12 cellular contexts compared by ENCODE assay signal in the genomic region with DNA sequence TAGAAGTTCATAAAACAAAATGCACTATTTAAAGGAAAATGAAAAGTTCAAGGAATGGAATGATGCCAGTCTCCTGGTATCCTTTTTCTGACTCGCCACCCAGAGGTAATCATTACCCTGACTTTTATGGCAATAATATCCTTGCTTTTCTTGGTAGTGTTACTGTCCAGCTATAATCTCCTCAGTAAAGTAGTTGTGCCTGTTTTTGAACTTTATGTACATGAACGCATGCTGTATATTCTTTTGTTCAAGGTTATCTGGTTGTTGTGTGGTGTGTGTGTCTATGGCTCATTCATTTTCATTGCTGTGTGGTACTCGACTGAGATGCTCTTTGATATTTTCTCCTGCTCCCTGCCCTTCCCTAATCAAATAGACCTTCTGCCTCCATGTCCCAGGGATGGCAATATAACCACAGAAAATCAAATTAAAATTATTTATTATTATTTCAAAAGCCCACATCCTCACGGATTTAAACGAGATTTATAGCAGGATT. TPM values are rescaled to one million over a fixed set of nuclear protein-coding genes. Genes with fewer than 3 reads are reported as not detected.
DNase-seq lines count a peak whose midpoint lies in the region; ATAC-seq and TF ChIP-seq lines count a peak whose summit lies in the region.
"Had no signal": no experiment of that assay in that cellular context is flagged by ENCODE, and none has a peak within 500 bp of the region (broad histone marks: within the 10 kb centered on the region; RNA-seq: fewer than 3 reads in every experiment).

No MANE protein-coding gene starts in this region.

- peak overlapping the region; percentile 66; the same call in 1 of the 2 replicates for H3K4me3 ChIP-seq in Jurkat, Clone E6-1 (ENCODE audit: low read length)
- H3K4me3 ChIP-seq in coronary artery: no peak overlapping the region
- no peak overlapping the region for H3K4me3 ChIP-seq in upper lobe of right lung
- H3K4me3 ChIP-seq: prostate gland had no signal

- no peaks in the 10 kb centered on the region for H3K9me3 ChIP-seq in CD4-positive, alpha-beta T cell (ENCODE audit: control insufficient read depth, low read length)
- no peaks in the 10 kb centered on the region for H3K9me3 ChIP-seq in upper lobe of right lung
- H3K9me3 ChIP-seq: prostate gland, testis had no signal

- H3K4me1 ChIP-seq in upper lobe of right lung: peaks cover 12% of the 10 kb centered on the region
- H3K4me1 ChIP-seq: prostate gland, testis had no signal

- H3K36me3 Mint-ChIP-seq in CD4-positive, alpha-beta T cell (ENCODE audit: low read depth): no peaks in the 10 kb centered on the region
- no peaks in the 10 kb centered on the region for H3K36me3 Mint-ChIP-seq in dendritic cell treated with granulocyte-macrophage colony-stimulating factor and Interleukin-4, amounts not matched to agents 40 ng/mL and 50 ng/mL, for 4 days (ENCODE audit: low read depth)
- no peaks in the 10 kb centered on the region for H3K36me3 Mint-ChIP-seq in nephron progenitor cell (ENCODE audit: low read depth)

- no peaks in the 10 kb centered on the region for H3K4me1 Mint-ChIP-seq in CD4-positive, alpha-beta T cell (ENCODE audit: low read depth)
- peaks cover 27% of the 10 kb centered on the region for H3K4me1 Mint-ChIP-seq in dendritic cell treated with granulocyte-macrophage colony-stimulating factor and Interleukin-4, amounts not matched to agents 40 ng/mL and 50 ng/mL, for 4 days (ENCODE audit: low read depth)
- peaks cover 13% of the 10 kb centered on the region for H3K4me1 Mint-ChIP-seq in nephron progenitor cell

- peak overlapping the region; percentile 21 for H3K4me3 Mint-ChIP-seq in CD4-positive, alpha-beta T cell
- H3K4me3 Mint-ChIP-seq in dendritic cell treated with granulocyte-macrophage colony-stimulating factor and Interleukin-4, amounts not matched to agents 40 ng/mL and 50 ng/mL, for 4 days: no peak overlapping the region
- no peak overlapping the region for H3K4me3 Mint-ChIP-seq in nephron progenitor cell

- CTCF ChIA-PET in CD4-positive, alpha-beta T cell (lab: Charles Lee): interaction anchor here (1.1 to 2.3 kb wide), 6 partner anchors 9 to 463 kb away, joined by 3 to 14 read pairs (median 6); no protein-coding TSS in a partner anchor

- no peaks in the 10 kb centered on the region for H3K9me3 Mint-ChIP-seq in CD4-positive, alpha-beta T cell
- H3K9me3 Mint-ChIP-seq in dendritic cell treated with granulocyte-macrophage colony-stimulating factor and Interleukin-4, amounts not matched to agents 40 ng/mL and 50 ng/mL, for 4 days: no peaks in the 10 kb centered on the region
- H3K9me3 Mint-ChIP-seq in nephron progenitor cell: peaks cover 3% of the 10 kb centered on the region
- H3K9me3 Mint-ChIP-seq: activated naive CD8-positive, alpha-beta T cell treated with anti-CD3 and anti-CD28 coated beads, Interleukin-2, amount 50 U/mL, for 24 hours had no signal

- DNase-seq in CD4-positive, alpha-beta T cell: no peak
- no peak for DNase-seq in Jurkat, Clone E6-1 (ENCODE audit: low read depth, low spot score)
- DNase-seq in nephron progenitor cell (no peak), coronary artery (ENCODE audit: low spot score) (no peak), upper lobe of right lung (no peak)
- DNase-seq in stimulated activated CD4-positive, alpha-beta T cell treated with anti-CD3 and anti-CD28 coated beads, Interleukin-2, amount 100 ng/mL, for 24 hours: no peak
- DNase-seq: NCI-H1092 had no signal

- H3K27ac ChIP-seq in CD4-positive, alpha-beta T cell (ENCODE audit: low read depth, low read length): no peak overlapping the region
- H3K27ac ChIP-seq in coronary artery (no peak overlapping the region), upper lobe of right lung (no peak overlapping the region)
- H3K27ac ChIP-seq: epithelial cell of prostate, prostate gland, testis had no signal

- no peaks in the 10 kb centered on the region for H3K36me3 ChIP-seq in upper lobe of right lung
- H3K36me3 ChIP-seq: prostate gland had no signal

- H3K27me3 Mint-ChIP-seq in CD4-positive, alpha-beta T cell: no peaks in the 10 kb centered on the region
- H3K27me3 Mint-ChIP-seq in dendritic cell treated with granulocyte-macrophage colony-stimulating factor and Interleukin-4, amounts not matched to agents 40 ng/mL and 50 ng/mL, for 4 days: peaks cover 1% of the 10 kb centered on the region
- H3K27me3 Mint-ChIP-seq in nephron progenitor cell (ENCODE audit: low read depth, poor library complexity): peaks cover 7% of the 10 kb centered on the region

- ATAC-seq in CD4-positive, alpha-beta T cell (ENCODE audit: poor library complexity): no peak
- ATAC-seq in upper lobe of right lung: no peak

- no peaks in the 10 kb centered on the region for H3K27me3 ChIP-seq in CD4-positive, alpha-beta T cell (ENCODE audit: control insufficient read depth, insufficient read depth, low read length)
- H3K27me3 ChIP-seq in upper lobe of right lung: no peaks in the 10 kb centered on the region
- H3K27me3 ChIP-seq: testis had no signal

- intact Hi-C loops in CD4-positive, alpha-beta T cell (cut with DNase I, micrococcal nuclease): loop anchor here in 1 of 2 experiments (2.0 to 5.0 kb wide), 2 partner anchors 58 to 459 kb away; a partner anchor contains a TSS
- intact Hi-C loops in dendritic cell treated with granulocyte-macrophage colony-stimulating factor and Interleukin-4, amounts not matched to agents 40 ng/mL and 50 ng/mL, for 4 days (cut with micrococcal nuclease): loop anchor here (5.0 kb wide), 1 partner anchor 459 kb away; no protein-coding TSS in a partner anchor
- intact Hi-C loops in upper lobe of right lung (cut with DNase I): no loop called here

- no peak for TF ChIP-seq CTCF in CD4-positive, alpha-beta T cell (IDR thresholded peaks at IDR 0.05)
- TF ChIP-seq CTCF in nephron progenitor cell (IDR thresholded peaks at IDR 0.05): no peak
- no peak for TF ChIP-seq CTCF in coronary artery (IDR thresholded peaks at IDR 0.05)
- no peak for TF ChIP-seq CTCF in upper lobe of right lung (IDR thresholded peaks at IDR 0.05)

- H3K27ac Mint-ChIP-seq in CD4-positive, alpha-beta T cell: peak overlapping the region; percentile 60
- peak overlapping the region; percentile 73 for H3K27ac Mint-ChIP-seq in dendritic cell treated with granulocyte-macrophage colony-stimulating factor and Interleukin-4, amounts not matched to agents 40 ng/mL and 50 ng/mL, for 4 days
- peak overlapping the region; percentile 11 for H3K27ac Mint-ChIP-seq in nephron progenitor cell
- H3K27ac Mint-ChIP-seq: activated naive CD8-positive, alpha-beta T cell treated with anti-CD3 and anti-CD28 coated beads, Interleukin-2, amount 50 U/mL, for 24 hours had no signal

- POLR2A ChIA-PET in CD4-positive, alpha-beta T cell (lab: Charles Lee): interaction anchor here (1.2 to 2.8 kb wide), 6 partner anchors 11 to 499 kb away, joined by 3 to 37 read pairs (median 12); a partner anchor contains a TSS

RNA-seq across cellular contexts. Expression of a gene that starts 29.2 kb away (rescaled TPM):
- total RNA-seq in CD4-positive, alpha-beta T cell: 1 to 10 TPM; 3.0 to 3.6 TPM
- polyA plus RNA-seq in Jurkat, Clone E6-1 (2012; ENCODE audit: insufficient read depth, insufficient read length): not detected
- total RNA-seq in upper lobe of right lung: 357 TPM

RNA-seq across cellular contexts. Expression of a gene that starts 58.0 kb away (rescaled TPM):
- 1 to 10 TPM; 6.9 to 7.0 TPM for total RNA-seq in CD4-positive, alpha-beta T cell
- 6.7 TPM for polyA plus RNA-seq in Jurkat, Clone E6-1 (2012; ENCODE audit: insufficient read depth, insufficient read length)
- total RNA-seq in upper lobe of right lung: 79.7 TPM

Comparison
In these comparisons a context has a peak if more than half of its experiments do, and no peak if none do; other contexts are left out.
1. H3K27ac Mint-ChIP-seq: peak in every context shown above with its lines; median percentile 73 in dendritic cell treated with granulocyte-macrophage colony-stimulating factor and Interleukin-4, amounts not matched to agents 40 ng/mL and 50 ng/mL, for 4 days; 60 in CD4-positive, alpha-beta T cell; 11 in nephron progenitor cell.
2. RNA of a gene that starts 29.2 kb away (total RNA-seq): 357 TPM in upper lobe of right lung (single experiment); 3.0 to 3.6 TPM in CD4-positive, alpha-beta T cell; every median in the first group is over 10 times any median in the second.
3. RNA of a gene that starts 58.0 kb away (total RNA-seq): 79.7 TPM in upper lobe of right lung (single experiment); 6.9 to 7.0 TPM in CD4-positive, alpha-beta T cell; every median in the first group is over 10 times any median in the second.